Comparison of ENCODE assay signal across 31 cellular contexts in the genomic region with DNA sequence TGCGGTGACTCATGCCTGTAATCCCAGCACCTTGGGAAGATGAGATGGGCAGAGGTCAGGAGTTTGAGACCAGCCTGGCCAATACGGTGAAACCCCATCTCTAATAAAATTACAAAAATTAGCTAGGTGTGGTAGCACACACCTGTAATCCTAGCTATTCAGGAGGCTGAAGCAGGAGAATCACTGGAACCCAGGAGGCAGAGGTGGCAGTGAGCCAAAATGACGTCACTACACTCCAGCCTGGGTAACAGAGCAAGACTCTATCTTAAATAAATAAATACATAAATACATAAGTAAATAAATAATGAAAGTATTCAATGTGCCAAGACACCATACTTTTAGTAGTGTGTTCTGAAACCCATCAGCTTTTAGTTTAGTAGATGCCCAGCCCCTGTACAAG.
"Had no signal": no experiment of that assay in that cellular context is flagged by ENCODE, and none has a peak within 500 bp of the region (broad histone marks: within the 10 kb centered on the region; RNA-seq: fewer than 3 reads in every experiment).

No MANE protein-coding gene starts in this region.

- H3K27me3 ChIP-seq: esophagus muscularis mucosa, foreskin keratinocyte, heart left ventricle, pancreas, sigmoid colon, uterus had no signal

- H3K27ac ChIP-seq: esophagus muscularis mucosa, foreskin keratinocyte, heart left ventricle, pancreas, prostate gland, sigmoid colon, uterus had no signal

- ATAC-seq: activated CD8-positive, alpha-beta T cell treated with anti-CD3 and anti-CD28 coated beads for 36 hours; activated T-cell treated with anti-CD3 and anti-CD28 coated beads, Interleukin-2, amount 50 U/mL, for 4 hours; activated T-helper 17 cell treated with anti-CD3 and anti-CD28 coated beads, Interleukin-2, amount 50 U/mL, for 72 hours; effector memory CD8-positive, alpha-beta T cell; foreskin keratinocyte; heart left ventricle; left colon; naive thymus-derived CD4-positive, alpha-beta T cell; pancreas; stimulated activated effector memory CD8-positive, alpha-beta T cell treated with anti-CD3 and anti-CD28 coated beads, Interleukin-12 subunit alpha, Interleukin-12 subunit beta, amount 100 ng/mL, for 72 hours; stimulated activated naive CD8-positive, alpha-beta T cell treated with anti-CD3 and anti-CD28 coated beads, Interleukin-15, amount 100 ng/mL, for 72 hours had no signal

- H3K9me3 ChIP-seq: esophagus muscularis mucosa, pancreas, prostate gland, uterus had no signal

- H3K4me1 ChIP-seq: esophagus muscularis mucosa, foreskin keratinocyte, heart left ventricle, pancreas, prostate gland, sigmoid colon, uterus had no signal

- H3K4me3 ChIP-seq: esophagus muscularis mucosa, heart left ventricle, pancreas, prostate gland, sigmoid colon, uterus had no signal

- H3K36me3 ChIP-seq: esophagus muscularis mucosa, heart left ventricle, pancreas, prostate gland, sigmoid colon, uterus had no signal

- DNase-seq: activated B cell treated with CpG ODN at 0.5 μM for 24 hours; activated CD4-positive, alpha-beta T cell treated with anti-CD3 and anti-CD28 coated beads, Interleukin-2, amount 50 U/mL, for 1 hour; activated CD8-positive, alpha-beta T cell treated with anti-CD3 and anti-CD28 coated beads for 36 hours; activated gamma-delta T cell treated with Interleukin-2 at 50 U/mL for 16 hours; activated naive CD4-positive, alpha-beta T cell treated with anti-CD3 and anti-CD28 coated beads, Interleukin-2, amount 50 U/mL, for 16 hours; activated T-cell treated with anti-CD3 and anti-CD28 coated beads, Interleukin-2, amount 50 U/mL, for 4 hours; amniotic stem cell; caudate nucleus; cortex of kidney; effector memory CD8-positive, alpha-beta T cell; foreskin keratinocyte; heart left ventricle; hypothalamus; immature natural killer cell; kidney; left colon; midbrain; naive thymus-derived CD4-positive, alpha-beta T cell; nucleus accumbens; pancreas; retina; sigmoid colon; small intestine; stimulated activated CD4-positive, alpha-beta T cell treated with anti-CD3 and anti-CD28 coated beads, Interleukin-4, amount 100 ng/mL, for 24 hours; stimulated activated naive CD8-positive, alpha-beta T cell treated with anti-CD3 and anti-CD28 coated beads, Interleukin-15, amount 100 ng/mL, for 72 hours; substantia nigra; uterus had no signal
